ENCODE assay signal across 10 cellular contexts in genomic region chr1:225763815-225764548, GRCh38. TPM values are rescaled to one million over a fixed set of nuclear protein-coding genes. Genes with fewer than 3 reads are reported as not detected.
DNase-seq lines count a peak whose midpoint lies in the region; ATAC-seq and TF ChIP-seq lines count a peak whose summit lies in the region.
"Had no signal": no experiment of that assay in that cellular context is flagged by ENCODE, and none has a peak within 500 bp of the region (broad histone marks: within the 10 kb centered on the region; RNA-seq: fewer than 3 reads in every experiment).

No MANE protein-coding gene starts in this region.

- TF ChIP-seq CTCF in mammary epithelial cell (conservative IDR thresholded peaks at IDR 0.05 in 1 of 2, IDR thresholded peaks at IDR 0.05 in 1 of 2; ENCODE audit: extremely low read depth in 1 of 2, insufficient read depth in 1 of 2, low read depth in 1 of 2, low read length in 2 of 2) = no peak

- H4K20me1 ChIP-seq in mammary epithelial cell (ENCODE audit: insufficient read depth, low read length) = no peaks in the 10 kb centered on the region

- peak; percentile 4 for ATAC-seq in aorta (ENCODE audit: low FRiP score)
- ATAC-seq in HG02642 (IDR thresholded peaks at IDR 0.05; ENCODE audit: poor library complexity, unreplicated experiment) = no peak

- no peak overlapping the region for H2BK120ac ChIP-seq in mesendoderm (ENCODE audit: low read depth, low read length)

- H3K79me2 ChIP-seq in mammary epithelial cell (ENCODE audit: insufficient read depth, low read length) (no peaks in the 10 kb centered on the region), mesendoderm (ENCODE audit: control insufficient read depth, insufficient read depth, low read length) (no peaks in the 10 kb centered on the region)

- no peak overlapping the region for H2AK5ac ChIP-seq in mesendoderm (ENCODE audit: low read length)

- in situ Hi-C loops in mammary epithelial cell (cut with MboI; ENCODE audit: low sequenced_read_pairs in 2 of 2) = loop anchor here (10.0 to 25.0 kb wide), 2 partner anchors 102 to 289 kb away; partner anchors contain the start of gene ENAH (in 1 of the 2)

- H3K79me1 ChIP-seq in mesendoderm (ENCODE audit: low read length) = no peaks in the 10 kb centered on the region

- intact Hi-C loops in mammary epithelial cell (cut with micrococcal nuclease) = no loop called here
- intact Hi-C loops in aorta (cut with DNase I) = loop anchor here (5.0 to 10.0 kb wide), 2 partner anchors 62 to 69 kb away; no protein-coding TSS in a partner anchor

- H3K4me2 ChIP-seq in mammary epithelial cell (ENCODE audit: insufficient read depth, low read depth, low read length) = no peak overlapping the region
- H3K4me2 ChIP-seq in mesendoderm (ENCODE audit: low read length) = no peak overlapping the region

- BruUV-seq in mammary epithelial cell (replicated peaks; lab: Mats Ljungman, UMichigan) = no TSS peak

- no peak overlapping the region for H4K5ac ChIP-seq in mesendoderm (ENCODE audit: low read length)

- H2AFZ ChIP-seq in mammary epithelial cell (ENCODE audit: low read depth, low read length) = peak overlapping the region; percentile 27

- no peak overlapping the region for H3K4me3 ChIP-seq in mammary epithelial cell (replicated peaks in 1 of 3; ENCODE audit: insufficient read depth in 1 of 3, low read depth in 2 of 3, low read length in 3 of 3)
- H3K4me3 ChIP-seq in mesendoderm (ENCODE audit: low read length) = no peak overlapping the region
- H3K4me3 ChIP-seq in aorta (ENCODE audit: low read length in 2 of 2) = no peak overlapping the region

- H3K23ac ChIP-seq in mesendoderm (ENCODE audit: low read length) = no peak overlapping the region

- no peak overlapping the region for H3K4ac ChIP-seq in mesendoderm (ENCODE audit: low read depth, low read length)

- dilution Hi-C loops in mammary epithelial cell (cut with HindIII; ENCODE audit: low sequenced_read_pairs) = loop anchor here (5.0 kb wide), 1 partner anchor 102 kb away; no protein-coding TSS in a partner anchor

- H3K9me3 ChIP-seq in mammary epithelial cell (replicated peaks; ENCODE audit: insufficient read depth, low read length) = no peaks in the 10 kb centered on the region
- H3K9me3 ChIP-seq in aorta (ENCODE audit: control insufficient read depth, low read length) = no peaks in the 10 kb centered on the region

- peak; percentile 39 for DNase-seq in activated CD8-positive, alpha-beta memory T cell treated with anti-CD3 and anti-CD28 coated beads, Interleukin-2, amount 50 U/mL, for 48 hours
- DNase-seq in activated CD8-positive, alpha-beta memory T cell treated with anti-CD3 and anti-CD28 coated beads, Interleukin-2, amount 50 U/mL, for 4 hours = no peak
- DNase-seq in mammary epithelial cell (no peak), mesendoderm (no peak), aorta (peak in 1 of 2 donors; percentile 79), NCI-H187 (lab: John Stamatoyannopoulos, UW) (no peak), GF-D8 (lab: John Stamatoyannopoulos, UW) (no peak)
- DNase-seq: NCI-H1436, nucleus accumbens had no signal

- H3K56ac ChIP-seq in mesendoderm (ENCODE audit: low read length) = no peak overlapping the region

- H3K9ac ChIP-seq in mammary epithelial cell (ENCODE audit: insufficient read depth, low read length) (no peak overlapping the region), mesendoderm (ENCODE audit: low read length) (no peak overlapping the region)

- H2BK5ac ChIP-seq in mesendoderm (ENCODE audit: low read length) = no peak overlapping the region

- WGBS in mammary epithelial cell (ENCODE audit: low coverage, missing lambda C conversion rate) = 64% methylated on average over 6 of the region's 7 CpGs
- WGBS in mesendoderm (ENCODE audit: extremely low coverage, insufficient coverage, low lambda C conversion rate) = no CpG with 5 or more reads among the region's 7 CpGs
- 6 to 9% methylated on average over 7 of the region's 7 CpGs for whole genome bisulfite sequencing in aorta, 2 donors

- H3K27ac ChIP-seq in mammary epithelial cell (ENCODE audit: insufficient read depth, low read depth, low read length) = no peak overlapping the region
- no peak overlapping the region for H3K27ac ChIP-seq in mesendoderm (ENCODE audit: low read depth, low read length)
- peak overlapping the region; percentile 52 to 87 for H3K27ac ChIP-seq in aorta (ENCODE audit: low read depth in 1 of 2, low read length in 2 of 2)

- CTCF ChIA-PET in mammary epithelial cell (lab: Charles Lee; ENCODE audit: low non-redundant PET) = no interaction called here

- no peak overlapping the region for H2BK15ac ChIP-seq in mesendoderm (replicated peaks; ENCODE audit: low read depth)

- H3K27me3 ChIP-seq in mammary epithelial cell (ENCODE audit: insufficient read depth, low read length) (no peaks in the 10 kb centered on the region), mesendoderm (ENCODE audit: insufficient read depth, low read length, poor library complexity) (no peaks in the 10 kb centered on the region), aorta (ENCODE audit: control insufficient read depth in 1 of 2, insufficient read depth in 2 of 2, low read length in 1 of 2) (no peaks in the 10 kb centered on the region)

- no peak overlapping the region for H4K8ac ChIP-seq in mesendoderm (ENCODE audit: low read depth, low read length)

- H3K18ac ChIP-seq in mesendoderm (ENCODE audit: low read length) = peak overlapping the region; percentile 11

- H3K4me1 ChIP-seq in mammary epithelial cell (ENCODE audit: insufficient read depth, low read length) (peaks cover 29% of the 10 kb centered on the region), mesendoderm (ENCODE audit: control insufficient read depth, low read depth, low read length) (peaks cover 13% of the 10 kb centered on the region), aorta (ENCODE audit: control insufficient read depth in 1 of 2, insufficient read depth in 2 of 2, low read length in 2 of 2) (peaks cover 0 to 6% of the 10 kb centered on the region in 2 donors)

- no peaks in the 10 kb centered on the region for H3K36me3 ChIP-seq in mammary epithelial cell (ENCODE audit: insufficient read depth, low read length)
- H3K36me3 ChIP-seq in mesendoderm (ENCODE audit: control insufficient read depth, insufficient read depth, low read length) = no peaks in the 10 kb centered on the region
- H3K36me3 ChIP-seq in aorta (ENCODE audit: control insufficient read depth in 1 of 2, insufficient read depth in 2 of 2, low read length in 1 of 2) = no peaks in the 10 kb centered on the region

RNA-seq across cellular contexts. Expression of gene SRP9, which starts 13.6 kb away (rescaled TPM):
- 100 to 1,000 TPM; 164 to 214 TPM for total RNA-seq in mammary epithelial cell
- 228 TPM for polyA plus RNA-seq in mammary epithelial cell
- polyA minus RNA-seq in mammary epithelial cell = 74.5 TPM
- 397 TPM for polyA plus RNA-seq in mesendoderm (2013, experiment 1 of 2)
- polyA plus RNA-seq in mesendoderm (2013, experiment 2 of 2) = 387 TPM
- total RNA-seq in aorta = 100 to 1,000 TPM; 128 to 140 TPM
- polyA plus RNA-seq in aorta = 100 to 1,000 TPM; 180 to 390 TPM

RNA-seq across cellular contexts. Expression of gene EPHX1, which starts 45.9 kb away (rescaled TPM):
- total RNA-seq in mammary epithelial cell (10 to 100 TPM; 22.8 to 32.8 TPM), aorta (100 to 1,000 TPM in 1 of 2 donors, 10 to 100 TPM in 1; 57.6 to 153 TPM)
- polyA plus RNA-seq in mammary epithelial cell (17.6 TPM), aorta (10 to 100 TPM; 20.0 to 66.3 TPM)
- 15.2 TPM for polyA minus RNA-seq in mammary epithelial cell
- 171 TPM for polyA plus RNA-seq in mesendoderm (2013, experiment 1 of 2)
- 168 TPM for polyA plus RNA-seq in mesendoderm (2013, experiment 2 of 2)

Comparison
In these comparisons a context has a peak if more than half of its experiments do, and no peak if none do; other contexts are left out.
1. H3K27ac ChIP-seq: peak in aorta (2 of 2); none in mammary epithelial cell (single experiment) and mesendoderm (single experiment).